In genomic region chr3:118578559-118578958, GRCh38 we compare ENCODE assay signal across 15 cellular contexts.
DNase-seq lines count a peak whose midpoint lies in the region; ATAC-seq and TF ChIP-seq lines count a peak whose summit lies in the region.
"Had no signal": no experiment of that assay in that cellular context is flagged by ENCODE, and none has a peak within 500 bp of the region (broad histone marks: within the 10 kb centered on the region; RNA-seq: fewer than 3 reads in every experiment).

No MANE protein-coding gene starts in this region.

- no peak for DNase-seq in Karpas-422
- no peak for DNase-seq in neural progenitor cell (ENCODE audit: low spot score)
- DNase-seq in lower lobe of right lung = no peak
- DNase-seq in middle frontal gyrus (ENCODE audit: extremely low spot score, low spot score) = no peak
- DNase-seq: C1 segment of cervical spinal cord; Calu3; CD4-positive, alpha-beta memory T cell; COR-L47; DMS53; DMS79 treated with DMSO at 0.1 percent for 48 hours; GF-D8; H7; HCEC 1CT had no signal

- no peaks in the 10 kb centered on the region for H4K20me1 ChIP-seq in Karpas-422 (ENCODE audit: insufficient read depth, low read depth, low read length)
- H4K20me1 ChIP-seq in neural progenitor cell (ENCODE audit: low read depth) = no peaks in the 10 kb centered on the region

- no peaks in the 10 kb centered on the region for H3K36me3 Mint-ChIP-seq in neural progenitor cell
- H3K36me3 Mint-ChIP-seq: CD4-positive, alpha-beta memory T cell had no signal

- H3K9ac ChIP-seq in Karpas-422 (ENCODE audit: low read length) (no peak overlapping the region), neural progenitor cell (no peak overlapping the region)

- peaks cover 24% of the 10 kb centered on the region for H3K36me3 ChIP-seq in Karpas-422 (ENCODE audit: insufficient read depth, low read length)
- H3K36me3 ChIP-seq in neural progenitor cell = no peaks in the 10 kb centered on the region
- H3K36me3 ChIP-seq in lower lobe of right lung = no peaks in the 10 kb centered on the region

- no peak overlapping the region for H3K4me3 ChIP-seq in Karpas-422 (ENCODE audit: low read length)
- H3K4me3 ChIP-seq in neural progenitor cell = no peak overlapping the region
- no peak overlapping the region for H3K4me3 ChIP-seq in lower lobe of right lung

- H3K27ac ChIP-seq in Karpas-422 (ENCODE audit: low read length) = no peak overlapping the region
- no peak overlapping the region for H3K27ac ChIP-seq in neural progenitor cell
- no peak overlapping the region for H3K27ac ChIP-seq in lower lobe of right lung

- TF ChIP-seq CTCF in neural progenitor cell (IDR thresholded peaks at IDR 0.05) (no peak), lower lobe of right lung (IDR thresholded peaks at IDR 0.05) (no peak)

- peaks cover 7% of the 10 kb centered on the region for H3K9me3 Mint-ChIP-seq in neural progenitor cell

- no peak overlapping the region for H3K4me3 Mint-ChIP-seq in neural progenitor cell
- H3K4me3 Mint-ChIP-seq: CD4-positive, alpha-beta memory T cell had no signal

- no peaks in the 10 kb centered on the region for H3F3A ChIP-seq in neural progenitor cell (ENCODE audit: low read depth)

- no peaks in the 10 kb centered on the region for H3K27me3 Mint-ChIP-seq in neural progenitor cell (ENCODE audit: insufficient read depth, low read depth)
- H3K27me3 Mint-ChIP-seq: CD4-positive, alpha-beta memory T cell had no signal

- peak; percentile 37 for ATAC-seq in esophagus mucosa
- no peak for ATAC-seq in lower lobe of right lung
- ATAC-seq in HG03159 (IDR thresholded peaks at IDR 0.05; ENCODE audit: unreplicated experiment) = no peak

- H3K27me3 ChIP-seq in Karpas-422 (ENCODE audit: low read length) (no peaks in the 10 kb centered on the region), neural progenitor cell (no peaks in the 10 kb centered on the region), lower lobe of right lung (ENCODE audit: low read depth) (no peaks in the 10 kb centered on the region)

- H3K4me1 Mint-ChIP-seq in neural progenitor cell = peaks cover 4% of the 10 kb centered on the region
- H3K4me1 Mint-ChIP-seq: CD4-positive, alpha-beta memory T cell had no signal

- H2AFZ ChIP-seq in Karpas-422 (ENCODE audit: low read length) (peak overlapping the region; percentile 11; the same call in 1 of the 2 replicates), neural progenitor cell (replicated peaks) (peak overlapping the region; percentile 10)

- intact Hi-C loops in lower lobe of right lung (cut with DNase I) = no loop called here

- no peaks in the 10 kb centered on the region for H3K9me3 ChIP-seq in Karpas-422 (ENCODE audit: low read length)
- H3K9me3 ChIP-seq in neural progenitor cell (ENCODE audit: low read depth) = no peaks in the 10 kb centered on the region
- no peaks in the 10 kb centered on the region for H3K9me3 ChIP-seq in lower lobe of right lung

- no peak overlapping the region for H3K27ac Mint-ChIP-seq in neural progenitor cell
- H3K27ac Mint-ChIP-seq: CD4-positive, alpha-beta memory T cell had no signal

- H3K79me2 ChIP-seq in Karpas-422 (ENCODE audit: low read length) (no peaks in the 10 kb centered on the region), neural progenitor cell (ENCODE audit: low read depth) (no peaks in the 10 kb centered on the region)

- H3K4me2 ChIP-seq in Karpas-422 (ENCODE audit: low read depth, low read length, poor library complexity, severe bottlenecking) = no peak overlapping the region
- no peak overlapping the region for H3K4me2 ChIP-seq in neural progenitor cell

- H3K4me1 ChIP-seq in Karpas-422 (ENCODE audit: low read length) (peaks cover 17% of the 10 kb centered on the region), neural progenitor cell (peaks cover 5% of the 10 kb centered on the region), lower lobe of right lung (no peaks in the 10 kb centered on the region)

- H3K9me2 ChIP-seq in Karpas-422 (replicated peaks; ENCODE audit: insufficient read depth, low read length) = no peaks in the 10 kb centered on the region
